In genomic region chr4:107719927-107720722, GRCh38 we compare ENCODE assay signal across 8 cellular contexts. TPM values are rescaled to one million over a fixed set of nuclear protein-coding genes. Genes with fewer than 3 reads are reported as not detected.
DNase-seq lines count a peak whose midpoint lies in the region; ATAC-seq lines count a peak whose summit lies in the region.

TSS of gene PAPSS1 (minus strand) at chr4:107720234. CDS start at chr4:107720179, 55 bp downstream.

- peak; percentile 88 for ATAC-seq in GM21367 (IDR thresholded peaks at IDR 0.05; ENCODE audit: unreplicated experiment)

- CTCF ChIA-PET in activated CD8-positive, alpha-beta memory T cell treated with anti-CD3 and anti-CD28 coated beads for 36 hours (lab: Charles Lee): interaction anchor here (1.5 to 1.9 kb wide), 2 partner anchors 16 to 27 kb away, joined by 3 to 4 read pairs; no protein-coding TSS in a partner anchor

- POLR2A ChIA-PET in activated CD8-positive, alpha-beta memory T cell treated with anti-CD3 and anti-CD28 coated beads for 36 hours (lab: Charles Lee): interaction anchor here (1.0 to 1.2 kb wide), 4 partner anchors 16 to 1404 kb away, joined by 3 to 4 read pairs (median 4); partner anchors contain the start of genes AIMP1, CYP2U1, RPL34 and TBCK

- DNase-seq in COR-L47 (lab: John Stamatoyannopoulos, UW) (peak; percentile 99), HT1080 (ENCODE audit: low read depth) (peak; percentile 98), NOMO-1 (lab: John Stamatoyannopoulos, UW; ENCODE audit: unreplicated experiment in 2 of 2) (peak; percentile 93), lung microvascular endothelial cell (ENCODE audit: low read depth in 2 of 2) (peak; percentile 98)
- peak; percentile 91 for DNase-seq in effector CD8-positive, alpha-beta T cell (lab: John Stamatoyannopoulos, UW)
- DNase-seq in stimulated activated CD4-positive, alpha-beta T cell treated with anti-CD3 and anti-CD28 coated beads, TNF-alpha, amount 100 ng/mL, for 4 hours (ENCODE audit: low read depth in 3 of 3): peak; percentile 89 to 91 (median 89)

RNA-seq across cellular contexts. Expression of gene PAPSS1, which starts in this region (rescaled TPM):
- 39.6 and 48.9 TPM in 2 replicates for total RNA-seq in HT1080 (2014; rRNA removed; shearing (Covaris generic))
- polyA plus RNA-seq in HT1080 (2015; cell fraction: cytosol; rRNA removed): 43.8 and 52.6 TPM in 2 replicates
- 80.2 and 85.3 TPM in 2 replicates for polyA plus RNA-seq in HT1080 (2015; cell fraction: nucleus; rRNA removed)
- 10 to 100 TPM; 26.9 to 27.7 TPM for total RNA-seq in activated CD8-positive, alpha-beta memory T cell treated with anti-CD3 and anti-CD28 coated beads for 36 hours
- total RNA-seq in lung microvascular endothelial cell: 19.8 and 37.7 TPM in 2 replicates

Comparison
In these comparisons a context has a peak if more than half of its experiments do, and no peak if none do; other contexts are left out.
1. Peak in every context shown above with its lines: DNase-seq and ATAC-seq.